12 cellular contexts compared by ENCODE assay signal in genomic region chr13:27573265-27573664, GRCh38. TPM values are rescaled to one million over a fixed set of nuclear protein-coding genes. Genes with fewer than 3 reads are reported as not detected.
DNase-seq lines count a peak whose midpoint lies in the region; ATAC-seq and TF ChIP-seq lines count a peak whose summit lies in the region.
"Had no signal": no experiment of that assay in that cellular context is flagged by ENCODE, and none has a peak within 500 bp of the region (broad histone marks: within the 10 kb centered on the region; RNA-seq: fewer than 3 reads in every experiment).

No MANE protein-coding gene starts in this region.

- H3K9me3 ChIP-seq in RWPE2 (ENCODE audit: severe bottlenecking) = peaks cover 4% of the 10 kb centered on the region
- H3K9me3 ChIP-seq in effector memory CD4-positive, alpha-beta T cell (ENCODE audit: control insufficient read depth, low read length) = no peaks in the 10 kb centered on the region

- peaks cover 10% of the 10 kb centered on the region for H3K4me1 Mint-ChIP-seq in progenitor cell of endocrine pancreas (ENCODE audit: low read depth)
- H3K4me1 Mint-ChIP-seq in T-cell = peaks cover 20 to 27% (median 23%) of the 10 kb centered on the region in 3 donors

- peaks cover 5% of the 10 kb centered on the region for H3K9me3 Mint-ChIP-seq in progenitor cell of endocrine pancreas (ENCODE audit: low read depth)
- H3K9me3 Mint-ChIP-seq in T-cell = no peaks in the 10 kb centered on the region

- no peak overlapping the region for H3K4me3 ChIP-seq in RWPE2 (ENCODE audit: severe bottlenecking)
- no peak overlapping the region for H3K4me3 ChIP-seq in effector memory CD4-positive, alpha-beta T cell (ENCODE audit: insufficient read depth, low read depth, low read length, poor library complexity, severe bottlenecking)

- H3K36me3 ChIP-seq in RWPE2 (ENCODE audit: low read depth) = peaks cover 40% of the 10 kb centered on the region
- peaks cover under 1% of the 10 kb centered on the region for H3K36me3 ChIP-seq in effector memory CD4-positive, alpha-beta T cell (ENCODE audit: control insufficient read depth, insufficient read depth, low read length)

- peak overlapping the region; percentile 23 for H3K27ac Mint-ChIP-seq in progenitor cell of endocrine pancreas
- H3K27ac Mint-ChIP-seq in T-cell = no peak overlapping the region

- DNase-seq in HCEC 1CT = peak; percentile 69
- DNase-seq in RWPE2 (ENCODE audit: low spot score) = no peak
- DNase-seq in progenitor cell of endocrine pancreas (ENCODE audit: low spot score, unreplicated experiment) = no peak
- DNase-seq in effector memory CD4-positive, alpha-beta T cell = no peak
- no peak for DNase-seq in NCI-H446 (lab: John Stamatoyannopoulos, UW)
- DNase-seq in T-cell = no peak
- DNase-seq: activated CD4-positive, CD25-positive, alpha-beta regulatory T cell treated with anti-CD3 and anti-CD28 coated beads, Interleukin-2, amount 50 U/mL, for 72 hours; activated naive CD4-positive, alpha-beta T cell; DMS79; Right ventricle myocardium superior had no signal

- H3K4me1 ChIP-seq in RWPE2 (ENCODE audit: insufficient read depth, poor library complexity, severe bottlenecking) = peaks cover 31% of the 10 kb centered on the region
- no peaks in the 10 kb centered on the region for H3K4me1 ChIP-seq in effector memory CD4-positive, alpha-beta T cell (ENCODE audit: control insufficient read depth, insufficient read depth, low read length, poor library complexity, severe bottlenecking)

- H3K27me3 Mint-ChIP-seq in progenitor cell of endocrine pancreas (no peaks in the 10 kb centered on the region), T-cell (no peaks in the 10 kb centered on the region)

- H3K27ac ChIP-seq in RWPE2 (ENCODE audit: poor library complexity, severe bottlenecking) = peak overlapping the region; percentile 71
- H3K27ac ChIP-seq in effector memory CD4-positive, alpha-beta T cell (ENCODE audit: insufficient read depth, low read length, poor library complexity, severe bottlenecking) = no peak overlapping the region

- TF ChIP-seq CTCF in RWPE2 (IDR thresholded peaks at IDR 0.05; ENCODE audit: poor library complexity, severe bottlenecking) (no peak), progenitor cell of endocrine pancreas (IDR thresholded peaks at IDR 0.05; ENCODE audit: unreplicated experiment) (no peak)

- POLR2A ChIA-PET in T-cell (lab: Charles Lee) = interaction anchor here in 1 of 2 donors (0.5 kb wide), 1 partner anchor 13 kb away, joined by 3 read pairs; no protein-coding TSS in a partner anchor

- no peak overlapping the region for H3K4me3 Mint-ChIP-seq in progenitor cell of endocrine pancreas (ENCODE audit: low read depth)
- no peak overlapping the region for H3K4me3 Mint-ChIP-seq in T-cell
- H3K4me3 Mint-ChIP-seq: neural crest cell had no signal

- peak; percentile 86 for ATAC-seq in RWPE2 (ENCODE audit: low read depth)
- ATAC-seq in esophagus mucosa = peak; percentile 82
- ATAC-seq in T-cell (replicated peaks in 1 of 4) = no peak

- no peaks in the 10 kb centered on the region for H3K27me3 ChIP-seq in RWPE2 (ENCODE audit: insufficient read depth, poor library complexity, severe bottlenecking)
- no peaks in the 10 kb centered on the region for H3K27me3 ChIP-seq in effector memory CD4-positive, alpha-beta T cell (replicated peaks; ENCODE audit: control insufficient read depth, insufficient read depth, low read length, poor library complexity, severe bottlenecking)

- H3K36me3 Mint-ChIP-seq in progenitor cell of endocrine pancreas (ENCODE audit: insufficient read depth) = peaks cover 20% of the 10 kb centered on the region
- H3K36me3 Mint-ChIP-seq in T-cell = peaks cover 42% of the 10 kb centered on the region

- CTCF ChIA-PET in T-cell (lab: Charles Lee) = interaction anchor here in 1 of 2 donors (0.5 to 0.9 kb wide), 2 partner anchors 15 to 149 kb away, joined by 8 to 9 read pairs; partner anchors contain the start of gene GTF3A

RNA-seq across cellular contexts. Expression of gene LNX2, which starts 47.1 kb away (rescaled TPM):
- 13.5 TPM for total RNA-seq in esophagus mucosa
- total RNA-seq in progenitor cell of endocrine pancreas = 32.7 and 33.7 TPM in 2 replicates
- 10 to 100 TPM in 2 of 5 donors, 1 to 10 TPM in 3; 5.0 to 11.8 (median 9.8) TPM for total RNA-seq in T-cell

RNA-seq across cellular contexts. Expression of gene POLR1D, which starts 48.4 kb away (rescaled TPM):
- total RNA-seq in esophagus mucosa (121 TPM), progenitor cell of endocrine pancreas (153 TPM in 2 replicates), T-cell (100 to 1,000 TPM; 136 to 167 (median 139) TPM)

Comparison
In these comparisons a context has a peak if more than half of its experiments do, and no peak if none do; other contexts are left out.
1. ATAC-seq: peak in RWPE2 (single experiment) and esophagus mucosa (single experiment); none in T-cell (0 of 4).